In genomic region chr1:170531758-170532657, GRCh38 we compare ENCODE assay signal across 1 cellular context.
TF ChIP-seq lines count a peak whose summit lies in the region.

Gene GORAB, plus strand, starts transcription at chr1:170532166. Its CDS starts 58 bp downstream, at chr1:170532224.

TF ChIP-seq in WTC11, 78 proteins besides CTCF, POLR2A, EP300 and RAD21 (continued from another document):
- TF ChIP-seq, protein P1, sequence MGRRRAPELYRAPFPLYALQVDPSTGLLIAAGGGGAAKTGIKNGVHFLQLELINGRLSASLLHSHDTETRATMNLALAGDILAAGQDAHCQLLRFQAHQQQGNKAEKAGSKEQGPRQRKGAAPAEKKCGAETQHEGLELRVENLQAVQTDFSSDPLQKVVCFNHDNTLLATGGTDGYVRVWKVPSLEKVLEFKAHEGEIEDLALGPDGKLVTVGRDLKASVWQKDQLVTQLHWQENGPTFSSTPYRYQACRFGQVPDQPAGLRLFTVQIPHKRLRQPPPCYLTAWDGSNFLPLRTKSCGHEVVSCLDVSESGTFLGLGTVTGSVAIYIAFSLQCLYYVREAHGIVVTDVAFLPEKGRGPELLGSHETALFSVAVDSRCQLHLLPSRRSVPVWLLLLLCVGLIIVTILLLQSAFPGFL (CRISPR knock-in tag; IDR thresholded peaks at IDR 0.05; ENCODE audit: borderline replicate concordance): no peak
